Comparison of ENCODE assay signal across 17 cellular contexts in the genomic region with DNA sequence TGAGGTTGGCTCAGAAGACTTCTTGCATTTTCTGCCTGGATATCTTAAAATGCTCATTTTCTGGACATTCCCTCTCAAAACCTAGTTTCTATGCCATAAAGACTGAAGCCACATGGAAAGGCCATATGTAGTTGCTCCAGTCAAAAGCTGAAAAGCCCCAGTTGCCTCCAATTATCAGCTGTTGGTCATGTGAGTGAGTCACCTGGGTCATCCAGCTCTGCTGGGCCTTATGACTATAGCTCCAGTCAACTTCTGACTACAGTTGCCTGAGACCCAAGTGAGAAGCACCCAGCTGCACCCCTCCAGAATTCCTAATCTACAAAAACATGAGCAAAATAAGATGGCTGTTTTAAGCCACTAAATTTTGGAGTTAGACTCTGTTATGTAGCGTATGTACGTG.
"Had no signal": no experiment of that assay in that cellular context is flagged by ENCODE, and none has a peak within 500 bp of the region (broad histone marks: within the 10 kb centered on the region; RNA-seq: fewer than 3 reads in every experiment).

No MANE protein-coding gene starts in this region.

- H3K27ac ChIP-seq: ascending aorta, cardiac muscle cell, esophagus squamous epithelium, gastrocnemius medialis, neural progenitor cell, pancreas, WERI-Rb-1 had no signal

- H3K4me3 Mint-ChIP-seq: activated CD4-positive, alpha-beta memory T cell treated with anti-CD3 and anti-CD28 coated beads, Interleukin-2, amount 10 ng/mL, durations not matched to agents 7 days and 5 days; activated CD4-positive, alpha-beta T cell treated with anti-CD3 and anti-CD28 coated beads for 36 hours; mesothelial cell of epicardium; neural progenitor cell had no signal

- H3K27me3 ChIP-seq: ascending aorta, cardiac muscle cell, esophagus squamous epithelium, gastrocnemius medialis, neural progenitor cell, pancreas had no signal

- ATAC-seq: activated CD4-positive, alpha-beta T cell treated with anti-CD3 and anti-CD28 coated beads for 36 hours; gastrocnemius medialis; pancreas had no signal

- H3K4me3 ChIP-seq: ascending aorta, cardiac muscle cell, esophagus squamous epithelium, gastrocnemius medialis, neural progenitor cell, pancreas had no signal

- H3K9me3 Mint-ChIP-seq: activated CD4-positive, alpha-beta memory T cell treated with anti-CD3 and anti-CD28 coated beads, Interleukin-2, amount 10 ng/mL, durations not matched to agents 7 days and 5 days; mesothelial cell of epicardium; neural progenitor cell had no signal

- DNase-seq: activated CD4-positive, alpha-beta memory T cell treated with anti-CD3 and anti-CD28 coated beads, Interleukin-2, amount 10 ng/mL, durations not matched to agents 7 days and 5 days; activated CD4-positive, alpha-beta T cell treated with anti-CD3 and anti-CD28 coated beads for 36 hours; activated gamma-delta T cell treated with Interleukin-2 at 50 U/mL for 16 hours; activated T-cell treated with anti-CD3 and anti-CD28 coated beads, Interleukin-2, amount 50 U/mL, for 48 hours; esophagus squamous epithelium; gastrocnemius medialis; pancreas; retina; stimulated activated CD4-positive, alpha-beta T cell treated with anti-CD3 and anti-CD28 coated beads, Interleukin-15, amount 100 ng/mL, for 24 hours; stimulated activated CD4-positive, alpha-beta T cell treated with anti-CD3 and anti-CD28 coated beads, Interleukin-4, amount 100 ng/mL, for 24 hours; substantia nigra; T-helper 1 cell; WERI-Rb-1 had no signal

- H3K27ac Mint-ChIP-seq: activated CD4-positive, alpha-beta memory T cell treated with anti-CD3 and anti-CD28 coated beads, Interleukin-2, amount 10 ng/mL, durations not matched to agents 7 days and 5 days; activated CD4-positive, alpha-beta T cell treated with anti-CD3 and anti-CD28 coated beads for 36 hours; mesothelial cell of epicardium; neural progenitor cell had no signal

- H3K9me3 ChIP-seq: ascending aorta, esophagus squamous epithelium, gastrocnemius medialis, pancreas had no signal

- H3K36me3 ChIP-seq: neural progenitor cell had no signal

- H3K4me1 ChIP-seq: ascending aorta, esophagus squamous epithelium, gastrocnemius medialis, neural progenitor cell, pancreas had no signal

- H3K4me2 ChIP-seq: neural progenitor cell had no signal

- H3K27me3 Mint-ChIP-seq: activated CD4-positive, alpha-beta memory T cell treated with anti-CD3 and anti-CD28 coated beads, Interleukin-2, amount 10 ng/mL, durations not matched to agents 7 days and 5 days; activated CD4-positive, alpha-beta T cell treated with anti-CD3 and anti-CD28 coated beads for 36 hours had no signal

- H3K4me1 Mint-ChIP-seq: activated CD4-positive, alpha-beta memory T cell treated with anti-CD3 and anti-CD28 coated beads, Interleukin-2, amount 10 ng/mL, durations not matched to agents 7 days and 5 days; activated CD4-positive, alpha-beta T cell treated with anti-CD3 and anti-CD28 coated beads for 36 hours; neural progenitor cell had no signal

- H3K9ac ChIP-seq: neural progenitor cell had no signal

- H2AFZ ChIP-seq: neural progenitor cell had no signal
